ENCODE assay signal across 12 cellular contexts in genomic region chr1:241608379-241609033, GRCh38. TPM values are rescaled to one million over a fixed set of nuclear protein-coding genes. Genes with fewer than 3 reads are reported as not detected.
A peak's percentile ranks its signal among the peaks of the same experiment; 100 is the strongest.
DNase-seq lines count a peak whose midpoint lies in the region; ATAC-seq, FAIRE-seq and TF ChIP-seq lines count a peak whose summit lies in the region.
"Had no signal": no experiment of that assay in that cellular context is flagged by ENCODE, and none has a peak within 500 bp of the region (broad histone marks: within the 10 kb centered on the region; RNA-seq: fewer than 3 reads in every experiment).

No MANE protein-coding gene starts in this region.

- BruUV-seq in GM12878 (replicated peaks; lab: Mats Ljungman, UMichigan) = no TSS peak

- H3K27ac ChIP-seq in GM12878 (ENCODE audit: control insufficient read depth, insufficient read depth) = no peak overlapping the region

- peaks cover 21 to 35% (median 27%) of the 10 kb centered on the region in 3 donors for H3K4me1 Mint-ChIP-seq in naive B cell

- in situ Hi-C loops in GM12878 (cut with MboI) = no loop called here

- no peaks in the 10 kb centered on the region for H3K27me3 Mint-ChIP-seq in naive B cell

- H3K27me3 ChIP-seq in GM12878 (replicated peaks in 1 of 2; ENCODE audit: control insufficient read depth in 2 of 2, insufficient read depth in 2 of 2, low read length in 1 of 2) = no peaks in the 10 kb centered on the region

- no peak overlapping the region for H3K9ac ChIP-seq in GM12878 (ENCODE audit: control insufficient read depth, insufficient read depth, low read length)

- peak; percentile 12 for DNase-seq in GM03348 (ENCODE audit: low spot score)
- peak; percentile 81 for DNase-seq in HPDE6-E6E7 (ENCODE audit: extremely low spot score)
- no peak for DNase-seq in GM12878 (ENCODE audit: low read depth, low spot score)
- DNase-seq in naive B cell = no peak
- DNase-seq in GM19239 (ENCODE audit: insufficient read length, low spot score) = no peak
- DNase-seq in NCI-H2171 (lab: John Stamatoyannopoulos, UW) = no peak
- DNase-seq: aorta, NCI-H2107, retina had no signal

- peak overlapping the region; percentile 21; the same call in 1 of the 2 replicates for H2AFZ ChIP-seq in GM12878 (ENCODE audit: control insufficient read depth, low read depth, low read length)

- ATAC-seq in GM12878 (peak; percentile 22; the same call in 1 of the 3 replicates), naive B cell (ENCODE audit: low read depth in 2 of 2) (no peak), GM18520 (IDR thresholded peaks at IDR 0.05; ENCODE audit: unreplicated experiment) (no peak)

- no peak for TF ChIP-seq RAD21 in GM12878 (IDR thresholded peaks at IDR 0.05; ENCODE audit: insufficient read depth, low read depth, low read length)

- FAIRE-seq in GM12878 (lab: Jason Lieb, UNC) = no peak
- FAIRE-seq in GM19239 (lab: Jason Lieb, UNC) = no peak
- FAIRE-seq: H1 had no signal

- H3K36me3 ChIP-seq in GM12878 (ENCODE audit: control insufficient read depth in 2 of 2, insufficient read depth in 2 of 2, low read length in 1 of 2) = no peaks in the 10 kb centered on the region

- no peaks in the 10 kb centered on the region for H3K9me3 Mint-ChIP-seq in naive B cell

- intact Hi-C loops in GM12878 (cut with micrococcal nuclease; ENCODE audit: unreplicated experiment) = no loop called here

- no peak overlapping the region for H3K4me3 Mint-ChIP-seq in naive B cell

- no peaks in the 10 kb centered on the region for H3K9me3 ChIP-seq in GM12878 (replicated peaks; ENCODE audit: control insufficient read depth, insufficient read depth, low read length)

- POLR2A ChIA-PET in GM12878 (lab: Charles Lee) = no interaction called here

- H3K36me3 Mint-ChIP-seq in naive B cell = peaks cover 1 to 3% of the 10 kb centered on the region in 2 donors

- H3K27ac Mint-ChIP-seq in naive B cell = peak overlapping the region in 5 of 6 donors; percentile 1 to 75 (median 59)

- SMC1A ChIA-PET in GM12878 (lab: Charles Lee; ENCODE audit: uncharacterized antibody, unreplicated experiment) = interaction anchor here (1.2 kb wide), 1 partner anchor 30 kb away, joined by 3 read pairs; no protein-coding TSS in a partner anchor

- CTCF ChIA-PET in GM12878 (lab: Yijun Ruan, JAX) = no interaction called here

- RAD21 ChIA-PET in GM12878 (lab: Charles Lee; ENCODE audit: unreplicated experiment) = no interaction called here

- TF ChIP-seq POLR2A in GM12878 (IDR thresholded peaks at IDR 0.05; ENCODE audit: low read depth, low read length) = no peak

- H3K4me3 ChIP-seq in GM12878 = no peak overlapping the region

- no peak for TF ChIP-seq EP300 in GM12878 (IDR thresholded peaks at IDR 0.05; ENCODE audit: borderline replicate concordance in 1 of 2, control insufficient read depth in 1 of 2, low read depth in 2 of 2, low read length in 2 of 2)

- no peak for TF ChIP-seq CTCF in GM12878 (IDR thresholded peaks at IDR 0.05 in 2 of 3, conservative IDR thresholded peaks at IDR 0.05 in 1 of 3; ENCODE audit: control insufficient read depth in 2 of 3, extremely low read depth in 1 of 3, insufficient read depth in 1 of 3, low read depth in 3 of 3, low read length in 3 of 3)

- H3K4me2 ChIP-seq in GM12878 (ENCODE audit: control insufficient read depth, insufficient read depth) = 0 out of 2 replicates have a peak overlapping the region, but pooled peaks have one; percentile 9

- WGBS in GM12878 (ENCODE audit: insufficient coverage, insufficient replicate concordance, low lambda C conversion rate, missing lambda C conversion rate) = 3% methylated on average over 3 of the region's 3 CpGs

- no peaks in the 10 kb centered on the region for H3K79me2 ChIP-seq in GM12878 (ENCODE audit: control insufficient read depth, insufficient read depth, low read length)

- no peaks in the 10 kb centered on the region for H4K20me1 ChIP-seq in GM12878 (ENCODE audit: control insufficient read depth, insufficient read depth)

- H3K4me1 ChIP-seq in GM12878 (ENCODE audit: control insufficient read depth, insufficient read depth, low read length) = peaks cover 5% of the 10 kb centered on the region; the same call in 1 of the 2 replicates

TF ChIP-seq in GM12878, 131 proteins besides CTCF, POLR2A, EP300 and RAD21:
- peak; percentile 30; the same call in 1 of the 2 replicates for TF ChIP-seq NFIC (IDR thresholded peaks at IDR 0.05; ENCODE audit: low read depth, low read length)
- TF ChIP-seq CHD2 (IDR thresholded peaks at IDR 0.05; ENCODE audit: borderline replicate concordance, low read depth, low read length) = no peak

RNA-seq across cellular contexts. Expression of gene CHML, which starts 31.7 kb away (rescaled TPM):
- total RNA-seq in GM12878 (2013; cell fraction: nucleolus; rRNA removed) = 15.8 and 16.2 TPM in 2 replicates
- total RNA-seq in GM12878 (2014; rRNA removed) = 9.6 TPM in 2 replicates
- 13.5 and 13.8 TPM in 2 replicates for total RNA-seq in GM12878 (2014; rRNA removed; fragmentation: Illumina TruSeq; extraction: Trizol)
- 12.4 and 15.5 TPM in 2 replicates for total RNA-seq in GM12878 (2021)
- 2.4 TPM for polyA plus RNA-seq in GM12878 (2011; ENCODE audit: low read depth)
- 2.8 and 4.0 TPM in 2 replicates for polyA plus RNA-seq in GM12878 (2011; rRNA removed)
- polyA plus RNA-seq in GM12878 (2011; cell fraction: cytosol; rRNA removed) = 1.1 and 1.2 TPM in 2 replicates
- 2.7 and 3.0 TPM in 2 replicates for polyA plus RNA-seq in GM12878 (2011; cell fraction: nucleus; rRNA removed)
- 4.5 and 5.0 TPM in 2 replicates for polyA plus RNA-seq in GM12878 (2012)
- polyA plus RNA-seq in GM12878 (2014; fragmentation: Illumina TruSeq; extraction: Trizol) = 9.8 and 11.6 TPM in 2 replicates
- 1 to 10 TPM; 2.0 to 2.4 TPM for polyA plus RNA-seq in GM12878 (2014; fragmentation: Nextera tagmentation; extraction: Ambion mirVana)
- polyA plus RNA-seq in GM12878 (2014; rRNA removed) = 5.3 and 5.4 TPM in 2 replicates
- polyA plus RNA-seq in GM12878 (2016; fragmentation: Nextera tagmentation; extraction: Ambion mirVana) = 1 to 10 TPM; 2.8 to 6.6 TPM
- 4.1 and 10.2 TPM in 2 replicates for polyA minus RNA-seq in GM12878 (2011; rRNA and poly(A)+ RNA removed)
- polyA minus RNA-seq in GM12878 (2011; cell fraction: cytosol; rRNA and poly(A)+ RNA removed) = 1.2 and 2.1 TPM in 2 replicates
- 2.2 and 2.7 TPM in 2 replicates for polyA minus RNA-seq in GM12878 (2011; cell fraction: nucleus; rRNA and poly(A)+ RNA removed)
- polyA plus RNA-seq in naive B cell (ENCODE audit: low read depth in 6 of 6) = 10 to 100 TPM in 5 of 6 donors, 1 to 10 TPM in 1; 6.5 to 17.3 (median 15.5) TPM

RNA-seq across cellular contexts. Expression of gene OPN3, which starts 31.7 kb away (rescaled TPM):
- 0.50 and 0.95 TPM in 2 replicates for total RNA-seq in GM12878 (2013; cell fraction: nucleolus; rRNA removed)
- 9.6 and 12.0 TPM in 2 replicates for total RNA-seq in GM12878 (2014; rRNA removed)
- 8.8 and 9.3 TPM in 2 replicates for total RNA-seq in GM12878 (2014; rRNA removed; fragmentation: Illumina TruSeq; extraction: Trizol)
- total RNA-seq in GM12878 (2021) = 7.6 and 8.3 TPM in 2 replicates
- 5.8 TPM for polyA plus RNA-seq in GM12878 (2011; ENCODE audit: low read depth)
- polyA plus RNA-seq in GM12878 (2011; rRNA removed) = 0.26 and 0.78 TPM in 2 replicates
- 0.10 and 0.13 TPM in 2 replicates for polyA plus RNA-seq in GM12878 (2011; cell fraction: cytosol; rRNA removed)
- 0.12 and 0.20 TPM in 2 replicates for polyA plus RNA-seq in GM12878 (2011; cell fraction: nucleus; rRNA removed)
- 5.5 and 10.1 TPM in 2 replicates for polyA plus RNA-seq in GM12878 (2012)
- 9.3 and 15.1 TPM in 2 replicates for polyA plus RNA-seq in GM12878 (2014; fragmentation: Illumina TruSeq; extraction: Trizol)
- 1 to 10 TPM; 1.3 to 3.9 TPM for polyA plus RNA-seq in GM12878 (2014; fragmentation: Nextera tagmentation; extraction: Ambion mirVana)
- 7.2 and 7.4 TPM in 2 replicates for polyA plus RNA-seq in GM12878 (2014; rRNA removed)
- polyA plus RNA-seq in GM12878 (2016; fragmentation: Nextera tagmentation; extraction: Ambion mirVana) = 10 to 100 TPM in 1 of 2 experiments, 1 to 10 TPM in 1; 5.2 to 12.2 TPM
- not detected in 2 replicates for polyA minus RNA-seq in GM12878 (2011; rRNA and poly(A)+ RNA removed)
- 0.73 and 0.94 TPM in 2 replicates for polyA minus RNA-seq in GM12878 (2011; cell fraction: cytosol; rRNA and poly(A)+ RNA removed)
- 0.48 TPM in 1 of 2 replicates, not detected in the other for polyA minus RNA-seq in GM12878 (2011; cell fraction: nucleus; rRNA and poly(A)+ RNA removed)
- polyA plus RNA-seq in naive B cell (ENCODE audit: low read depth in 6 of 6) = 100 to 1,000 TPM; 137 to 271 (median 167) TPM

RNA-seq across cellular contexts. Expression of gene WDR64, which starts 43.6 kb away (rescaled TPM):
- total RNA-seq in GM12878 (2013; cell fraction: nucleolus; rRNA removed) = not detected in 2 replicates
- total RNA-seq in GM12878 (2014; rRNA removed) (not detected in 2 replicates), GM12878 (2014; rRNA removed; fragmentation: Illumina TruSeq; extraction: Trizol) (not detected in 2 replicates), GM12878 (2021) (not detected in 2 replicates)
- polyA plus RNA-seq in GM12878 (2011; ENCODE audit: low read depth) = not detected
- polyA plus RNA-seq in GM12878 (2011; rRNA removed) (not detected in 2 replicates), GM12878 (2014; fragmentation: Illumina TruSeq; extraction: Trizol) (0.01 TPM in 1 of 2 replicates, not detected in the other), GM12878 (2014; fragmentation: Nextera tagmentation; extraction: Ambion mirVana) (not detected), GM12878 (2014; rRNA removed) (not detected in 2 replicates), GM12878 (2016; fragmentation: Nextera tagmentation; extraction: Ambion mirVana) (not detected), naive B cell (ENCODE audit: low read depth in 6 of 6) (under 1 TPM in 2 of 6 donors, not detected in 4; 0.14 to 0.41 TPM)
- polyA plus RNA-seq in GM12878 (2011; cell fraction: cytosol; rRNA removed) = not detected in 2 replicates
- not detected in 2 replicates for polyA plus RNA-seq in GM12878 (2011; cell fraction: nucleus; rRNA removed)
- 0.03 TPM in 1 of 2 replicates, not detected in the other for polyA plus RNA-seq in GM12878 (2012)
- not detected in 2 replicates for polyA minus RNA-seq in GM12878 (2011; rRNA and poly(A)+ RNA removed)
- polyA minus RNA-seq in GM12878 (2011; cell fraction: cytosol; rRNA and poly(A)+ RNA removed) = not detected in 2 replicates
- not detected in 2 replicates for polyA minus RNA-seq in GM12878 (2011; cell fraction: nucleus; rRNA and poly(A)+ RNA removed)
- total RNA-seq: aorta, H1, subcutaneous adipose tissue had no signal
- polyA plus RNA-seq: aorta had no signal

Comparison
In these comparisons a context has a peak if more than half of its experiments do, and no peak if none do; other contexts are left out.
1. DNase-seq: peak in GM03348 (single experiment) and HPDE6-E6E7 (single experiment); none in GM12878 (single experiment), naive B cell (single experiment), GM19239 (single experiment) and NCI-H2171 (single experiment).
2. RNA of gene OPN3, which starts 31.7 kb away (polyA plus RNA-seq): 137 to 271 TPM in naive B cell; 0.10 to 15.1 TPM in GM12878; every median in the first group is over 4 times any median in the second.